ENCODE assay signal across 7 cellular contexts in genomic region chr20:47272893-47273590, GRCh38.
DNase-seq lines count a peak whose midpoint lies in the region; ATAC-seq and TF ChIP-seq lines count a peak whose summit lies in the region.

No MANE protein-coding gene starts in this region.

- DNase-seq in GM04504 (ENCODE audit: low read depth) = peak; percentile 38
- peak; percentile 67 for DNase-seq in LoVo (ENCODE audit: low spot score)
- peak; percentile 5 for DNase-seq in SHP77 treated with DMSO at 0.1 percent for 48 hours (lab: John Stamatoyannopoulos, UW)
- DNase-seq in ascending aorta (ENCODE audit: low spot score in 2 of 2) = peak in 1 of 2 donors; percentile 77
- peak; percentile 58 for DNase-seq in iPS DF 4.7 (ENCODE audit: extremely low read depth, low spot score)
- peak; percentile 57 for DNase-seq in smooth muscle cell of the brain vasculature (ENCODE audit: low read depth, low spot score)

- no peak overlapping the region for H3K4me3 ChIP-seq in ascending aorta

- peaks cover 0 to 9% of the 10 kb centered on the region in 2 donors for H3K36me3 ChIP-seq in ascending aorta

- intact Hi-C loops in ascending aorta (cut with DNase I) = loop anchor here (1.0 to 5.0 kb wide), 4 partner anchors 76 to 348 kb away; partner anchors contain the start of gene NCOA3

- H3K9me3 ChIP-seq in ascending aorta = no peaks in the 10 kb centered on the region

- H3K27ac ChIP-seq in ascending aorta = peak overlapping the region; percentile 95 to 97

- no peak for ATAC-seq in GM18907 (IDR thresholded peaks at IDR 0.05; ENCODE audit: unreplicated experiment)

- peak; percentile 79 to 94 (median 89) for TF ChIP-seq CTCF in ascending aorta (IDR thresholded peaks at IDR 0.05)

- H3K4me1 ChIP-seq in ascending aorta = peaks cover 15 to 62% of the 10 kb centered on the region in 2 donors

- H3K27me3 ChIP-seq in ascending aorta = no peaks in the 10 kb centered on the region
